In genomic region chr11:16893456-16894076, GRCh38 we compare ENCODE assay signal across 2 cellular contexts.
TF ChIP-seq lines count a peak whose summit lies in the region.

No MANE protein-coding gene starts in this region.

TF ChIP-seq in IMR-90, 13 proteins besides CTCF, POLR2A, EP300 and RAD21 (continued from another document):
- TF ChIP-seq MXI1 (IDR thresholded peaks at IDR 0.05; ENCODE audit: borderline replicate concordance, low read depth, low read length), result no peak
- TF ChIP-seq BHLHE40 (IDR thresholded peaks at IDR 0.05; ENCODE audit: low read depth, low read length), result no peak
- TF ChIP-seq USF2 (IDR thresholded peaks at IDR 0.05; ENCODE audit: low read depth, low read length), result no peak
- TF ChIP-seq MAZ (IDR thresholded peaks at IDR 0.05; ENCODE audit: borderline replicate concordance, low read depth, low read length), result no peak
- no peak for TF ChIP-seq SMC3 (IDR thresholded peaks at IDR 0.05; ENCODE audit: low read depth, low read length)
- TF ChIP-seq MAFK (IDR thresholded peaks at IDR 0.05; ENCODE audit: low read depth, low read length), result no peak
- TF ChIP-seq NFE2L2 (IDR thresholded peaks at IDR 0.05; ENCODE audit: low read depth, low read length), result no peak
- TF ChIP-seq ELK1 (IDR thresholded peaks at IDR 0.05; ENCODE audit: borderline replicate concordance, low read depth, low read length), result no peak
- TF ChIP-seq RFX5 (IDR thresholded peaks at IDR 0.05; ENCODE audit: low read depth, low read length), result no peak
- TF ChIP-seq CEBPB (IDR thresholded peaks at IDR 0.05; ENCODE audit: low read depth, low read length), result no peak
- no peak for TF ChIP-seq RCOR1 (IDR thresholded peaks at IDR 0.05; ENCODE audit: insufficient replicate concordance, low read length)
TF ChIP-seq in IMR-90: peak in this region for 0.

TF ChIP-seq in neural cell, 6 proteins besides CTCF, POLR2A, EP300 and RAD21 (continued from another document):
- TF ChIP-seq TAF1 (IDR thresholded peaks at IDR 0.05; ENCODE audit: low read depth), result no peak
- TF ChIP-seq REST (IDR thresholded peaks at IDR 0.05; ENCODE audit: borderline replicate concordance), result no peak
- no peak for TF ChIP-seq EZH2 (IDR thresholded peaks at IDR 0.05; ENCODE audit: borderline replicate concordance, insufficient read depth, low read length, poor library complexity, severe bottlenecking)
- TF ChIP-seq MXI1 (conservative IDR thresholded peaks at IDR 0.05; ENCODE audit: poor library complexity, severe bottlenecking), result no peak
- no peak for TF ChIP-seq POLR2AphosphoS5 (IDR thresholded peaks at IDR 0.05)
